In the genomic region with DNA sequence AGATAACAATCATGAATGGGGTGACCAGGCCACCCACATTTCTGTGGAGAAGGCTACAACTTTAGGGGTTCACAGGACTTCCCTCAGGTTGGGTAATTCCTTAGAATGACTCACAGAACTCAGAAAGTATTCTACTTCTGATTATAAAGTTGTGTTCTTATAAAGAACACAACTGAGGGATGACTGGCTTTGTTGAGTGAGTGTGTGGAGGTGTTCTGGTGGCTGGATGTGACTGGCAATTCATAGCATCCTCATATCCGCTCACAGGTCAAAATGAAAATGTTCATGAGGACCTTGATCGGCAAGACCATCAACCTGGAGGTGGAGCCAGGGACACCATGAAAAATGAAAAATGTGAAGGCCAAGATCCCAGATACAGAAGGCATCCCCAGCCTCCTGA, we compare ENCODE assay signal across 13 cellular contexts.
A peak's percentile ranks its signal among the peaks of the same experiment; 100 is the strongest.
DNase-seq lines count a peak whose midpoint lies in the region; ATAC-seq and TF ChIP-seq lines count a peak whose summit lies in the region.
"Had no signal": no experiment of that assay in that cellular context is flagged by ENCODE, and none has a peak within 500 bp of the region (broad histone marks: within the 10 kb centered on the region; RNA-seq: fewer than 3 reads in every experiment).

No MANE protein-coding gene starts in this region.

- peaks cover 0 to 11% of the 10 kb centered on the region in 2 donors for H3K9me3 ChIP-seq in breast epithelium
- H3K9me3 ChIP-seq: BE2C had no signal

- CTCF ChIA-PET in activated CD8-positive, alpha-beta T cell treated with anti-CD3 and anti-CD28 coated beads for 36 hours (lab: Charles Lee): no interaction called here
- CTCF ChIA-PET in activated CD8-positive, alpha-beta T cell treated with anti-CD3 and anti-CD28 coated beads, Interleukin-2, amount 10 ng/mL, durations not matched to agents 7 days and 5 days (lab: Charles Lee): no interaction called here

- intact Hi-C loops in activated CD8-positive, alpha-beta T cell treated with anti-CD3 and anti-CD28 coated beads for 36 hours (cut with micrococcal nuclease): no loop called here
- intact Hi-C loops in activated T-helper 2 cell treated with anti-CD3 and anti-CD28 coated beads, Interferon-gamma antibody, Interleukin-2, Interleukin-4, amounts not matched to agents 10 μg/mL and 5 μg/mL and 100 μg/mL, durations not matched to agents 14 hours and 24 hours and 36 hours (cut with micrococcal nuclease): loop anchor here (2.0 kb wide), 1 partner anchor 14 kb away; no protein-coding TSS in a partner anchor
- intact Hi-C loops in breast epithelium (cut with DNase I; ENCODE audit: low total_unique reads): no loop called here

- no peak for TF ChIP-seq CTCF in activated CD8-positive, alpha-beta T cell treated with anti-CD3 and anti-CD28 coated beads for 36 hours (IDR thresholded peaks at IDR 0.05)
- no peak for TF ChIP-seq CTCF in breast epithelium (IDR thresholded peaks at IDR 0.05)

- no peaks in the 10 kb centered on the region for H3K4me1 ChIP-seq in breast epithelium
- H3K4me1 ChIP-seq: A549, BE2C had no signal

- no peak overlapping the region for H3K4me3 Mint-ChIP-seq in activated CD8-positive, alpha-beta T cell treated with anti-CD3 and anti-CD28 coated beads for 36 hours
- no peak overlapping the region for H3K4me3 Mint-ChIP-seq in activated CD8-positive, alpha-beta T cell treated with anti-CD3 and anti-CD28 coated beads, Interleukin-2, amount 10 ng/mL, durations not matched to agents 7 days and 5 days
- no peak overlapping the region for H3K4me3 Mint-ChIP-seq in activated T-helper 2 cell treated with anti-CD3 and anti-CD28 coated beads, Interferon-gamma antibody, Interleukin-2, Interleukin-4, amounts not matched to agents 10 μg/mL and 5 μg/mL and 100 μg/mL, durations not matched to agents 14 hours and 24 hours and 36 hours (ENCODE audit: low read depth)
- H3K4me3 Mint-ChIP-seq: CD4-positive, alpha-beta memory T cell; H9 had no signal

- POLR2A ChIA-PET in activated CD8-positive, alpha-beta T cell treated with anti-CD3 and anti-CD28 coated beads for 36 hours (lab: Charles Lee): interaction anchor here (1.1 kb wide), 1 partner anchor 40 kb away, joined by 3 read pairs; no protein-coding TSS in a partner anchor
- POLR2A ChIA-PET in activated CD8-positive, alpha-beta T cell treated with anti-CD3 and anti-CD28 coated beads, Interleukin-2, amount 10 ng/mL, durations not matched to agents 7 days and 5 days (lab: Charles Lee): no interaction called here

- no peaks in the 10 kb centered on the region for H3K27me3 Mint-ChIP-seq in activated CD8-positive, alpha-beta T cell treated with anti-CD3 and anti-CD28 coated beads for 36 hours
- H3K27me3 Mint-ChIP-seq in activated CD8-positive, alpha-beta T cell treated with anti-CD3 and anti-CD28 coated beads, Interleukin-2, amount 10 ng/mL, durations not matched to agents 7 days and 5 days (ENCODE audit: low read depth): no peaks in the 10 kb centered on the region
- H3K27me3 Mint-ChIP-seq in activated T-helper 2 cell treated with anti-CD3 and anti-CD28 coated beads, Interferon-gamma antibody, Interleukin-2, Interleukin-4, amounts not matched to agents 10 μg/mL and 5 μg/mL and 100 μg/mL, durations not matched to agents 14 hours and 24 hours and 36 hours (ENCODE audit: low read depth): no peaks in the 10 kb centered on the region
- H3K27me3 Mint-ChIP-seq: CD4-positive, alpha-beta memory T cell had no signal

- H3K36me3 ChIP-seq in breast epithelium: no peaks in the 10 kb centered on the region
- H3K36me3 ChIP-seq: BE2C had no signal

- H3K27me3 ChIP-seq in breast epithelium: no peaks in the 10 kb centered on the region
- H3K27me3 ChIP-seq: BE2C had no signal

- no peaks in the 10 kb centered on the region for H3K36me3 Mint-ChIP-seq in activated CD8-positive, alpha-beta T cell treated with anti-CD3 and anti-CD28 coated beads for 36 hours (ENCODE audit: low read depth)
- H3K36me3 Mint-ChIP-seq in activated CD8-positive, alpha-beta T cell treated with anti-CD3 and anti-CD28 coated beads, Interleukin-2, amount 10 ng/mL, durations not matched to agents 7 days and 5 days (ENCODE audit: low read depth): peaks cover 20% of the 10 kb centered on the region
- peaks cover 26% of the 10 kb centered on the region for H3K36me3 Mint-ChIP-seq in activated T-helper 2 cell treated with anti-CD3 and anti-CD28 coated beads, Interferon-gamma antibody, Interleukin-2, Interleukin-4, amounts not matched to agents 10 μg/mL and 5 μg/mL and 100 μg/mL, durations not matched to agents 14 hours and 24 hours and 36 hours (ENCODE audit: low read depth)

- H3K9me3 Mint-ChIP-seq in activated CD8-positive, alpha-beta T cell treated with anti-CD3 and anti-CD28 coated beads for 36 hours: peaks cover 20% of the 10 kb centered on the region
- H3K9me3 Mint-ChIP-seq in activated CD8-positive, alpha-beta T cell treated with anti-CD3 and anti-CD28 coated beads, Interleukin-2, amount 10 ng/mL, durations not matched to agents 7 days and 5 days (ENCODE audit: insufficient read depth): peaks cover 31% of the 10 kb centered on the region
- H3K9me3 Mint-ChIP-seq in activated T-helper 2 cell treated with anti-CD3 and anti-CD28 coated beads, Interferon-gamma antibody, Interleukin-2, Interleukin-4, amounts not matched to agents 10 μg/mL and 5 μg/mL and 100 μg/mL, durations not matched to agents 14 hours and 24 hours and 36 hours: peaks cover 36% of the 10 kb centered on the region

- peak; percentile 39 for ATAC-seq in activated CD8-positive, alpha-beta T cell treated with anti-CD3 and anti-CD28 coated beads for 36 hours
- no peak for ATAC-seq in activated CD8-positive, alpha-beta T cell treated with anti-CD3 and anti-CD28 coated beads, Interleukin-2, amount 10 ng/mL, durations not matched to agents 7 days and 5 days
- ATAC-seq: A549 had no signal

- no peak overlapping the region for H3K27ac Mint-ChIP-seq in activated CD8-positive, alpha-beta T cell treated with anti-CD3 and anti-CD28 coated beads for 36 hours
- no peak overlapping the region for H3K27ac Mint-ChIP-seq in activated CD8-positive, alpha-beta T cell treated with anti-CD3 and anti-CD28 coated beads, Interleukin-2, amount 10 ng/mL, durations not matched to agents 7 days and 5 days
- peak overlapping the region; percentile 34 for H3K27ac Mint-ChIP-seq in activated T-helper 2 cell treated with anti-CD3 and anti-CD28 coated beads, Interferon-gamma antibody, Interleukin-2, Interleukin-4, amounts not matched to agents 10 μg/mL and 5 μg/mL and 100 μg/mL, durations not matched to agents 14 hours and 24 hours and 36 hours
- H3K27ac Mint-ChIP-seq: CD4-positive, alpha-beta memory T cell; H9 had no signal

- H3K4me1 Mint-ChIP-seq in activated CD8-positive, alpha-beta T cell treated with anti-CD3 and anti-CD28 coated beads for 36 hours (ENCODE audit: low read depth): peaks cover 9% of the 10 kb centered on the region
- peaks cover 17% of the 10 kb centered on the region for H3K4me1 Mint-ChIP-seq in activated CD8-positive, alpha-beta T cell treated with anti-CD3 and anti-CD28 coated beads, Interleukin-2, amount 10 ng/mL, durations not matched to agents 7 days and 5 days (ENCODE audit: low read depth)
- H3K4me1 Mint-ChIP-seq in activated T-helper 2 cell treated with anti-CD3 and anti-CD28 coated beads, Interferon-gamma antibody, Interleukin-2, Interleukin-4, amounts not matched to agents 10 μg/mL and 5 μg/mL and 100 μg/mL, durations not matched to agents 14 hours and 24 hours and 36 hours (ENCODE audit: low read depth): peaks cover 9% of the 10 kb centered on the region
- H3K4me1 Mint-ChIP-seq: H9 had no signal

- no peak overlapping the region for H3K27ac ChIP-seq in breast epithelium
- H3K27ac ChIP-seq: A549, C4-2B had no signal

- no peak for TF ChIP-seq POLR2A in breast epithelium (IDR thresholded peaks at IDR 0.05)

- H3K4me3 ChIP-seq in breast epithelium: no peak overlapping the region
- H3K4me3 ChIP-seq: A549 had no signal

- no peak for DNase-seq in activated CD8-positive, alpha-beta T cell treated with anti-CD3 and anti-CD28 coated beads for 36 hours
- DNase-seq in activated CD8-positive, alpha-beta T cell treated with anti-CD3 and anti-CD28 coated beads, Interleukin-2, amount 10 ng/mL, durations not matched to agents 7 days and 5 days: no peak
- DNase-seq in stimulated activated CD4-positive, alpha-beta T cell treated with anti-CD3 and anti-CD28 coated beads, Interleukin-1b, Interleukin-23, amount 100 ng/mL, for 48 hours: peak; percentile 24
- DNase-seq in stimulated activated CD4-positive, alpha-beta T cell treated with anti-CD3 and anti-CD28 coated beads, Interleukin-15, amount 100 ng/mL, for 24 hours: no peak
- DNase-seq in activated T-helper 2 cell treated with anti-CD3 and anti-CD28 coated beads, Interferon-gamma antibody, Interleukin-2, Interleukin-4, amounts not matched to agents 10 μg/mL and 5 μg/mL and 100 μg/mL, durations not matched to agents 14 hours and 24 hours and 36 hours (ENCODE audit: low spot score): no peak
- no peak for DNase-seq in breast epithelium (ENCODE audit: low spot score in 2 of 2)
- DNase-seq: BE2C; CD4-positive, alpha-beta memory T cell; DMS79; GOT3; H9 had no signal
